Comparison of ENCODE assay signal across 1 cellular context in the genomic region with DNA sequence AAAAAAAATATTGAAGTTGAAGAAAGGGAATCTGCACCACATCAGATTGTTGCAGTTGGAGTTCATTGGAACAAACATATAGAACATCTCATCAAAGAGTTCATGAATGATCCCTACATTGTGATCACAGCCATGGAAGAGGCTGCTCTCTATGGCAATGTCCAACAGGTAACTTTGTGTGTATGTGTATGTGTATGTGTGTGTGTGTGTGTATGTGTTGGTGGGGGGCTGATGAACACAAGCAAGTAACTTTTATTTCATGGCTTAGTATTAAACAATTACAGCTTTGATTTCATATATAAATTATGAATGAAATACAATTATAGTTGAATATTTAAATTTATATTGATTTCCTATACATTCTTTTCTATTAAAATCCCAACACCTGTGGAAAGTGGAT.
TF ChIP-seq lines count a peak whose summit lies in the region.

No MANE protein-coding gene starts in this region.

TF ChIP-seq in A549, 52 proteins besides CTCF, POLR2A, EP300 and RAD21 (continued from another document):
- TF ChIP-seq, protein P1, sequence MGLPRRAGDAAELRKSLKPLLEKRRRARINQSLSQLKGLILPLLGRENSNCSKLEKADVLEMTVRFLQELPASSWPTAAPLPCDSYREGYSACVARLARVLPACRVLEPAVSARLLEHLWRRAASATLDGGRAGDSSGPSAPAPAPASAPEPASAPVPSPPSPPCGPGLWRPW (IDR thresholded peaks at IDR 0.05): no peak
- no peak for TF ChIP-seq FOSL2 (IDR thresholded peaks at IDR 0.05)
- no peak for TF ChIP-seq FOSL2 (CRISPR knock-in tag; IDR thresholded peaks at IDR 0.05)
- no peak for TF ChIP-seq ZSCAN20 (CRISPR knock-in tag; IDR thresholded peaks at IDR 0.05)
- no peak for TF ChIP-seq CBX8 (IDR thresholded peaks at IDR 0.05)
- no peak for TF ChIP-seq HOXA7 (CRISPR knock-in tag; IDR thresholded peaks at IDR 0.05)
